In the genomic region with DNA sequence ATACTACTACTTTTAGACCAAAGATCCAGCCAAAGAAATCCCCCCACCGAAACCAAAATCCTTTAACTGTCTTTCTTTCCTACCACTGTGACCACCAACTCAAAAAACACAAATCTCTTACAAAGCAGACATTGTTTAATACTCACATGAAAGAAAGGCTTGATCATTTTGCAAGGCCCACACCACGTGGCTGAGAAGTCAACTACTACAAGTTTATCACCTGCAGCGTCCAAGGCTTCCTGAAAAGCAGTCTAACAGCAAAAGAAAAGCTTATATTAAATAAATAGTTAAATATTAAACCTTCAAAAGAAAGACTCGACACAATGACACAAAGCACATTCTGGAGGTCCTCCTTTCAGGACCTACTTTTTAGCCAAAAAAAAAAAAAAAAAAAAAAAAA, we compare ENCODE assay signal across 21 cellular contexts. TPM values are rescaled to one million over a fixed set of nuclear protein-coding genes. Genes with fewer than 3 reads are reported as not detected.
DNase-seq lines count a peak whose midpoint lies in the region; ATAC-seq and TF ChIP-seq lines count a peak whose summit lies in the region.
"Had no signal": no experiment of that assay in that cellular context is flagged by ENCODE, and none has a peak within 500 bp of the region (broad histone marks: within the 10 kb centered on the region; RNA-seq: fewer than 3 reads in every experiment).

No MANE protein-coding gene starts in this region.

- no peak overlapping the region for H3K23ac ChIP-seq in mesenchymal stem cell (ENCODE audit: low read length in 2 of 2)

- H3K79me1 ChIP-seq in mesenchymal stem cell (replicated peaks; ENCODE audit: low read length, poor library complexity, severe bottlenecking), result peaks cover 5% of the 10 kb centered on the region

- H3K14ac ChIP-seq in mesenchymal stem cell (ENCODE audit: low read length in 2 of 2), result no peak overlapping the region

- H3K18ac ChIP-seq in mesenchymal stem cell (ENCODE audit: low read depth in 1 of 2, low read length in 2 of 2), result no peak overlapping the region

- peak overlapping the region; percentile 28 for H3K9ac ChIP-seq in mesenchymal stem cell (ENCODE audit: low read length)

- ATAC-seq in stimulated activated naive CD8-positive, alpha-beta T cell treated with anti-CD3 and anti-CD28 coated beads, Interleukin-15, Interleukin-2, amounts not matched to agents 100 U/mL and 50 U/mL, for 24 hours, result no peak
- ATAC-seq in T-helper 17 cell, result no peak
- ATAC-seq: GM23338 had no signal

- H3K4ac ChIP-seq in mesenchymal stem cell (ENCODE audit: low read depth in 1 of 2, low read length in 2 of 2), result no peak overlapping the region

- H3K4me1 Mint-ChIP-seq in stimulated activated naive CD8-positive, alpha-beta T cell treated with anti-CD3 and anti-CD28 coated beads, Interleukin-15, Interleukin-2, amounts not matched to agents 100 ng/mL and 50 ng/mL, for 24 hours (ENCODE audit: low read depth), result peaks cover 43% of the 10 kb centered on the region
- H3K4me1 Mint-ChIP-seq in T-helper 17 cell, result peaks cover 32% of the 10 kb centered on the region

- H3K27me3 Mint-ChIP-seq in stimulated activated naive CD8-positive, alpha-beta T cell treated with anti-CD3 and anti-CD28 coated beads, Interleukin-15, Interleukin-2, amounts not matched to agents 100 ng/mL and 50 ng/mL, for 24 hours, result no peaks in the 10 kb centered on the region
- H3K27me3 Mint-ChIP-seq in T-helper 17 cell, result no peaks in the 10 kb centered on the region

- H3K4me1 ChIP-seq in mesenchymal stem cell (ENCODE audit: control insufficient read depth, insufficient read depth, low read depth, low read length) (peaks cover 5% of the 10 kb centered on the region), Peyer's patch (peaks cover 0 to 12% (median 0%) of the 10 kb centered on the region in 4 donors)

- TF ChIP-seq CTCF in Peyer's patch (IDR thresholded peaks at IDR 0.05), result no peak

- no peaks in the 10 kb centered on the region for H3K27me3 ChIP-seq in mesenchymal stem cell (ENCODE audit: control insufficient read depth in 1 of 2, insufficient read depth in 1 of 2, low read length in 2 of 2)
- no peaks in the 10 kb centered on the region for H3K27me3 ChIP-seq in Peyer's patch

- H2BK5ac ChIP-seq in mesenchymal stem cell (ENCODE audit: low read depth, low read length, poor library complexity, severe bottlenecking), result no peak overlapping the region

- no peak overlapping the region for H3K4me2 ChIP-seq in mesenchymal stem cell (ENCODE audit: low read length, poor library complexity, severe bottlenecking)
- H3K4me2 ChIP-seq: GM23338 had no signal

- H2BK12ac ChIP-seq in mesenchymal stem cell (ENCODE audit: low read length in 2 of 2), result no peak overlapping the region

- no peak overlapping the region for H2BK120ac ChIP-seq in mesenchymal stem cell (ENCODE audit: low read depth, low read length)

- H3K27ac ChIP-seq in mesenchymal stem cell (ENCODE audit: low read length, poor library complexity, severe bottlenecking) (no peak overlapping the region), Peyer's patch (no peak overlapping the region)
- H3K27ac ChIP-seq: RWPE1 had no signal

- H3K9me3 ChIP-seq in T-helper 17 cell (ENCODE audit: control insufficient read depth, low read length, poor library complexity, severe bottlenecking), result no peaks in the 10 kb centered on the region
- H3K9me3 ChIP-seq in mesenchymal stem cell (ENCODE audit: control insufficient read depth, low read length), result no peaks in the 10 kb centered on the region
- H3K9me3 ChIP-seq in Peyer's patch, result no peaks in the 10 kb centered on the region

- H3K4me3 ChIP-seq in mesenchymal stem cell (ENCODE audit: insufficient read depth in 1 of 2, low read depth in 1 of 2, low read length in 2 of 2) (no peak overlapping the region), Peyer's patch (no peak overlapping the region)
- H3K4me3 ChIP-seq: GM23338 had no signal

- H3K27ac Mint-ChIP-seq in stimulated activated naive CD8-positive, alpha-beta T cell treated with anti-CD3 and anti-CD28 coated beads, Interleukin-15, Interleukin-2, amounts not matched to agents 100 ng/mL and 50 ng/mL, for 24 hours, result peak overlapping the region; percentile 71
- H3K27ac Mint-ChIP-seq in T-helper 17 cell, result peak overlapping the region; percentile 94
- H3K27ac Mint-ChIP-seq: GM23338 had no signal

- H4K8ac ChIP-seq in mesenchymal stem cell (ENCODE audit: low read length), result no peak overlapping the region

- no peak overlapping the region for H2AK5ac ChIP-seq in mesenchymal stem cell (ENCODE audit: low read length, severe bottlenecking)

- H4K91ac ChIP-seq in mesenchymal stem cell (ENCODE audit: low read length), result no peak overlapping the region

- H3K36me3 ChIP-seq in mesenchymal stem cell (ENCODE audit: control insufficient read depth in 1 of 2, insufficient read depth in 2 of 2, low read depth in 1 of 2, low read length in 2 of 2), result peaks cover 7 to 52% of the 10 kb centered on the region in 2 experiments
- peaks cover 0 to 37% (median 0%) of the 10 kb centered on the region in 3 donors for H3K36me3 ChIP-seq in Peyer's patch

- no peak overlapping the region for H2BK15ac ChIP-seq in mesenchymal stem cell (ENCODE audit: low read depth, poor library complexity, severe bottlenecking)

- DNase-seq in stimulated activated naive CD8-positive, alpha-beta T cell treated with anti-CD3 and anti-CD28 coated beads, Interleukin-15, Interleukin-2, amounts not matched to agents 100 U/mL and 50 U/mL, for 24 hours, result no peak
- DNase-seq in T-helper 17 cell (no peak), mesenchymal stem cell (peak; percentile 0), Peyer's patch (no peak), SIG-M5 (lab: John Stamatoyannopoulos, UW) (no peak)
- no peak for DNase-seq in activated CD4-positive, CD25-positive, alpha-beta regulatory T cell treated with anti-CD3 and anti-CD28 coated beads, Interleukin-2, amount 50 U/mL, for 72 hours
- DNase-seq: COR-L47, DMS153, EL, HCEC 1CT, KG1, NCI-H1417 treated with DMSO at 0.1 percent for 48 hours, NCI-H187 treated with DMSO at 0.1 percent for 48 hours, NCI-H2227 treated with DMSO at 0.1 percent for 48 hours, NCI-H510A treated with DMSO at 0.1 percent for 48 hours, NCI-H82, OCI-M1 had no signal

- H3K36me3 Mint-ChIP-seq in stimulated activated naive CD8-positive, alpha-beta T cell treated with anti-CD3 and anti-CD28 coated beads, Interleukin-15, Interleukin-2, amounts not matched to agents 100 ng/mL and 50 ng/mL, for 24 hours (ENCODE audit: low read depth), result peaks cover 82% of the 10 kb centered on the region
- H3K36me3 Mint-ChIP-seq in T-helper 17 cell (ENCODE audit: low read depth), result peaks cover under 1% of the 10 kb centered on the region

- 100% methylated on average over 2 of the region's 4 CpGs for WGBS in mesenchymal stem cell

- no peak for TF ChIP-seq POLR2A in Peyer's patch (IDR thresholded peaks at IDR 0.05)

- no peaks in the 10 kb centered on the region for H3K9me3 Mint-ChIP-seq in stimulated activated naive CD8-positive, alpha-beta T cell treated with anti-CD3 and anti-CD28 coated beads, Interleukin-15, Interleukin-2, amounts not matched to agents 100 ng/mL and 50 ng/mL, for 24 hours

- no peak overlapping the region for H2AFZ ChIP-seq in mesenchymal stem cell (ENCODE audit: low read depth, low read length)
- H2AFZ ChIP-seq: GM23338 had no signal

- H3K4me3 Mint-ChIP-seq in stimulated activated naive CD8-positive, alpha-beta T cell treated with anti-CD3 and anti-CD28 coated beads, Interleukin-15, Interleukin-2, amounts not matched to agents 100 ng/mL and 50 ng/mL, for 24 hours, result no peak overlapping the region
- H3K4me3 Mint-ChIP-seq in T-helper 17 cell, result no peak overlapping the region
- H3K4me3 Mint-ChIP-seq: GM23338 had no signal

RNA-seq across cellular contexts. Expression of a gene that starts 5.1 kb away (rescaled TPM):
- 100 to 1,000 TPM in 1 of 2 donors, 10 to 100 TPM in 1; 55.4 to 102 TPM for total RNA-seq in T-helper 17 cell
- polyA plus RNA-seq in mesenchymal stem cell (2013, experiment 1 of 2), result 709 TPM
- 737 TPM for polyA plus RNA-seq in mesenchymal stem cell (2013, experiment 2 of 2)
- total RNA-seq in Peyer's patch, result 100 to 1,000 TPM; 136 to 226 (median 178) TPM

RNA-seq across cellular contexts. Expression of a gene that starts 43.3 kb away (rescaled TPM):
- total RNA-seq in T-helper 17 cell (not detected), Peyer's patch (10 to 100 TPM in 2 of 4 donors, 1 to 10 TPM in 2; 9.2 to 12.8 (median 10.9) TPM)
- not detected for polyA plus RNA-seq in mesenchymal stem cell (2013, experiment 1 of 2)
- polyA plus RNA-seq in mesenchymal stem cell (2013, experiment 2 of 2), result not detected
- total RNA-seq: GM23338 had no signal
- polyA plus RNA-seq: AG04450, GM23338 had no signal

Comparison
In these comparisons a context has a peak if more than half of its experiments do, and no peak if none do; other contexts are left out.
1. RNA of a gene that starts 43.3 kb away (total RNA-seq): 9.2 to 12.8 TPM in Peyer's patch; not detected in T-helper 17 cell; every median in the first group is over 10 times any median in the second.